Comparison of ENCODE assay signal across 8 cellular contexts in genomic region chr10:103416436-103417147, GRCh38. TPM values are rescaled to one million over a fixed set of nuclear protein-coding genes. Genes with fewer than 3 reads are reported as not detected.
DNase-seq lines count a peak whose midpoint lies in the region; ATAC-seq and TF ChIP-seq lines count a peak whose summit lies in the region.

No MANE protein-coding gene starts in this region.

- no peak overlapping the region for H3K9ac ChIP-seq in SU-DHL-6 (ENCODE audit: low read length)

- H3K27me3 ChIP-seq in SU-DHL-6 (ENCODE audit: low read length), result no peaks in the 10 kb centered on the region

- H3K36me3 ChIP-seq in SU-DHL-6 (ENCODE audit: low read length), result peaks cover 29% of the 10 kb centered on the region

- H2AFZ ChIP-seq in SU-DHL-6 (ENCODE audit: low read depth, low read length, severe bottlenecking), result no peak overlapping the region

- H3K9me3 ChIP-seq in SU-DHL-6 (ENCODE audit: insufficient read depth, low read length), result no peaks in the 10 kb centered on the region

- no peaks in the 10 kb centered on the region for H4K20me1 ChIP-seq in SU-DHL-6 (ENCODE audit: low read depth, low read length)

- no peaks in the 10 kb centered on the region for H3K79me2 ChIP-seq in SU-DHL-6 (ENCODE audit: insufficient read depth, low read length)

- no peak for TF ChIP-seq POLR2A in GM18505 (IDR thresholded peaks at IDR 0.05; ENCODE audit: borderline replicate concordance, extremely low read depth, insufficient read depth, insufficient read length)

- no peak overlapping the region for H3K4me3 ChIP-seq in Jurkat, Clone E6-1 (ENCODE audit: low read length)
- no peak overlapping the region for H3K4me3 ChIP-seq in SU-DHL-6 (ENCODE audit: insufficient read depth, low read length, poor library complexity, severe bottlenecking)
- no peak overlapping the region for H3K4me3 ChIP-seq in astrocyte of the cerebellum (ENCODE audit: low read depth, low read length)

- DNase-seq in DMS53 treated with DMSO at 0.1 percent for 48 hours (lab: John Stamatoyannopoulos, UW; ENCODE audit: unreplicated experiment) (peak; percentile 69), astrocyte of the cerebellum (ENCODE audit: low read depth) (peak; percentile 50), hypothalamus (lab: John Stamatoyannopoulos, UW) (peak in 26 of 51 donors; percentile 1 to 56 (median 16))
- peak; percentile 59 for DNase-seq in Jurkat, Clone E6-1 (ENCODE audit: low read depth, low spot score)
- DNase-seq in stimulated activated CD4-positive, alpha-beta T cell treated with anti-CD3 and anti-CD28 coated beads, Interleukin-15, amount 100 ng/mL, for 24 hours, result peak; percentile 52

- TF ChIP-seq CTCF in SU-DHL-6 (IDR thresholded peaks at IDR 0.05; ENCODE audit: insufficient read depth, low read length, poor library complexity, severe bottlenecking) (peak; percentile 30), astrocyte of the cerebellum (IDR thresholded peaks at IDR 0.05; ENCODE audit: low read depth, low read length, missing control alignments) (peak; percentile 48)

- in situ Hi-C loops in astrocyte of the cerebellum (cut with HindIII; ENCODE audit: low sequenced_read_pairs), result loop anchor here (10.0 kb wide), 1 partner anchor 58 kb away; the partner anchor contains the start of gene CALHM3

- ATAC-seq in GM18505 (IDR thresholded peaks at IDR 0.05; ENCODE audit: unreplicated experiment) (no peak), GM21786 (IDR thresholded peaks at IDR 0.05; ENCODE audit: unreplicated experiment) (no peak)

- no peak overlapping the region for H3K27ac ChIP-seq in SU-DHL-6 (ENCODE audit: low read depth, low read length)

- no peaks in the 10 kb centered on the region for H3F3A ChIP-seq in SU-DHL-6 (ENCODE audit: insufficient read depth)

- no peak overlapping the region for H3K4me2 ChIP-seq in SU-DHL-6 (ENCODE audit: low read depth, low read length, poor library complexity, severe bottlenecking)

- H3K9me2 ChIP-seq in SU-DHL-6 (replicated peaks; ENCODE audit: insufficient read depth, low read length), result no peaks in the 10 kb centered on the region

RNA-seq across cellular contexts. Expression of gene PDCD11, which starts 20.2 kb away (rescaled TPM):
- polyA plus RNA-seq in Jurkat, Clone E6-1 (2012; ENCODE audit: insufficient read depth, insufficient read length), result 28.4 TPM

RNA-seq across cellular contexts. Expression of gene ATP5MK, which starts 20.3 kb away (rescaled TPM):
- 673 TPM for polyA plus RNA-seq in Jurkat, Clone E6-1 (2012; ENCODE audit: insufficient read depth, insufficient read length)

RNA-seq across cellular contexts. Expression of gene CALHM2, which starts 35.6 kb away (rescaled TPM):
- 1.1 TPM for polyA plus RNA-seq in Jurkat, Clone E6-1 (2012; ENCODE audit: insufficient read depth, insufficient read length)

RNA-seq across cellular contexts. Expression of gene CALHM1, which starts 42.1 kb away (rescaled TPM):
- not detected for polyA plus RNA-seq in Jurkat, Clone E6-1 (2012; ENCODE audit: insufficient read depth, insufficient read length)

RNA-seq across cellular contexts. Expression of gene TAF5, which starts 48.8 kb away (rescaled TPM):
- 12.9 TPM for polyA plus RNA-seq in Jurkat, Clone E6-1 (2012; ENCODE audit: insufficient read depth, insufficient read length)

Comparison
In these comparisons a context has a peak if more than half of its experiments do, and no peak if none do; other contexts are left out.
1. DNase-seq: peak in every context shown above with its lines; median percentile 69 in DMS53 treated with DMSO at 0.1 percent for 48 hours; 59 in Jurkat, Clone E6-1; 52 in stimulated activated CD4-positive, alpha-beta T cell treated with anti-CD3 and anti-CD28 coated beads, Interleukin-15, amount 100 ng/mL, for 24 hours; 50 in astrocyte of the cerebellum; 16 in hypothalamus.